In the genomic region with DNA sequence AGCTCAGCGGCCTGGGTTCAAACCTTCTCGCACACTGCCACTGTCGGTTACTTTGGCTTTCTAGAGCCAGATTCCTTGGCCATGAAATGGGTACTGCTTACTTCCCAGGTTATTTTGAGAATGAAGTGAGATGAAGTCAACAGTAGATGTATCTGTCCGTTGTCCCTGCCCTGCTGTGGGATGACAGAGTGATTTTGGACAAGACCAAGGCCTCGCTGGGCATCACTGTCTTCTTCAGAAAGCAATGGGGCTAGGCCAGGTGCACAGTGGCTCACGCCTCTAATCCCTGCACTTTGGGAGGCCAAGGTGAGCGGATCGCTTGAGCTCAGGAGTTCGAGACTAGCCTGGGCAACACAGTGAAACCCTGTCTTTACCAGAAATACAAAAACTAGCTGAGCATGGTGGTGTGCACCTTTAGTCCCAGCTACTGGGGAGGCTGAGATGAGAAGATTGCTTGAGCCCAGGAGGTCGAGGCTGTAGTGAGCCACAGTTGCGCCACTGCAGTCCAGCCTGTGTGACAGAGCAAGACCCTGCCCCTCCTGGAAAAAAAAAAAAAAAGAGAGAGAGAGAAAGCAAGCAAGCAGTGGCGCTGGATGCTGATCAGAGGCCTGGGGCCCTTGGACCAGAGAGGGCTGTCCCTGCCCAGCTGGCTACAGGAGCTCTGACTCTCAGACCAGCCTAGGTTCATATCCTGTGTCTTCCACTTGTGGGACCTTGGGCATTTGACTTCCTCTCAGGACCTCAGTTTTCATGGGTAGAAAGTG, we compare ENCODE assay signal across 9 cellular contexts. TPM values are rescaled to one million over a fixed set of nuclear protein-coding genes. Genes with fewer than 3 reads are reported as not detected.
A peak's percentile ranks its signal among the peaks of the same experiment; 100 is the strongest.
DNase-seq lines count a peak whose midpoint lies in the region; ATAC-seq, FAIRE-seq and TF ChIP-seq lines count a peak whose summit lies in the region.
"Had no signal": no experiment of that assay in that cellular context is flagged by ENCODE, and none has a peak within 500 bp of the region (broad histone marks: within the 10 kb centered on the region; RNA-seq: fewer than 3 reads in every experiment).

No MANE protein-coding gene starts in this region.

- no peak overlapping the region for H3K4me3 ChIP-seq in astrocyte (ENCODE audit: insufficient read depth, low read depth, low read length)
- H3K4me3 ChIP-seq in left lung = no peak overlapping the region
- H3K4me3 ChIP-seq in small intestine (ENCODE audit: low read depth in 1 of 2, low read length in 2 of 2) = no peak overlapping the region

- no peaks in the 10 kb centered on the region for H3K9me3 Mint-ChIP-seq in astrocyte (ENCODE audit: unreplicated experiment)
- H3K9me3 Mint-ChIP-seq: activated T-cell treated with anti-CD3 and anti-CD28 coated beads, Interleukin-2, amount 50 U/mL, for 24 hours had no signal

- no peak for ATAC-seq in left lung

- peak overlapping the region; percentile 6 for H3K9ac ChIP-seq in astrocyte (ENCODE audit: low read length)

- TF ChIP-seq CTCF in C4-2B (conservative IDR thresholded peaks at IDR 0.05) (no peak), astrocyte (IDR thresholded peaks at IDR 0.05; ENCODE audit: insufficient read depth, low read depth, low read length) (no peak), left lung (IDR thresholded peaks at IDR 0.05) (no peak)

- no peaks in the 10 kb centered on the region for H3K27me3 Mint-ChIP-seq in astrocyte (ENCODE audit: low read depth, unreplicated experiment)
- H3K27me3 Mint-ChIP-seq: activated T-cell treated with anti-CD3 and anti-CD28 coated beads, Interleukin-2, amount 50 U/mL, for 24 hours had no signal

- WGBS in small intestine, 3 donors = 49 to 68% (median 65%) methylated on average over 12 of the region's 12 CpGs

- H3K27me3 ChIP-seq in astrocyte (ENCODE audit: insufficient read depth, low read length) = no peaks in the 10 kb centered on the region
- no peaks in the 10 kb centered on the region for H3K27me3 ChIP-seq in left lung
- no peaks in the 10 kb centered on the region for H3K27me3 ChIP-seq in small intestine (ENCODE audit: control insufficient read depth in 2 of 2, insufficient read depth in 2 of 2, low read length in 2 of 2)

- H3K79me2 ChIP-seq in astrocyte (ENCODE audit: insufficient read depth, low read length) = peaks cover 98% of the 10 kb centered on the region

- no peaks in the 10 kb centered on the region for H3K36me3 ChIP-seq in astrocyte (ENCODE audit: insufficient read depth, low read length)
- no peaks in the 10 kb centered on the region for H3K36me3 ChIP-seq in left lung
- H3K36me3 ChIP-seq in small intestine (ENCODE audit: control insufficient read depth in 2 of 2, insufficient read depth in 2 of 2, low read length in 2 of 2) = no peaks in the 10 kb centered on the region

- no peak overlapping the region for H3K27ac Mint-ChIP-seq in astrocyte (ENCODE audit: unreplicated experiment)

- H3K27ac ChIP-seq in C4-2B (peak overlapping the region; percentile 84), astrocyte (ENCODE audit: low read depth, low read length) (peak overlapping the region; percentile 4), left lung (peak overlapping the region; percentile 19 to 31), small intestine (ENCODE audit: low read depth in 1 of 2, low read length in 1 of 2) (peak overlapping the region; percentile 61 to 88)

- H3K9me3 ChIP-seq in astrocyte (ENCODE audit: insufficient read depth, low read depth, low read length) (no peaks in the 10 kb centered on the region), left lung (no peaks in the 10 kb centered on the region), small intestine (ENCODE audit: control insufficient read depth, low read depth) (no peaks in the 10 kb centered on the region)

- peaks cover 12% of the 10 kb centered on the region for H3K36me3 Mint-ChIP-seq in astrocyte (ENCODE audit: low read depth, unreplicated experiment)

- H3K4me1 Mint-ChIP-seq in astrocyte (ENCODE audit: low read depth, unreplicated experiment) = peaks cover 44% of the 10 kb centered on the region

- FAIRE-seq in astrocyte (lab: Jason Lieb, UNC) (no peak), small intestine (lab: Jason Lieb, UNC) (no peak)

- peak overlapping the region; percentile 40 for H3K4me2 ChIP-seq in astrocyte (ENCODE audit: low read length)

- intact Hi-C loops in left lung (cut with DNase I) = no loop called here

- peaks cover 97% of the 10 kb centered on the region for H4K20me1 ChIP-seq in astrocyte (ENCODE audit: insufficient read depth, low read length)

- H2AFZ ChIP-seq in astrocyte (ENCODE audit: low read depth, low read length) = no peak overlapping the region

- no peak for DNase-seq in astrocyte (ENCODE audit: low read depth)
- DNase-seq in left lung = no peak
- DNase-seq in small intestine = no peak
- no peak for DNase-seq in NCI-H526 (lab: John Stamatoyannopoulos, UW)
- DNase-seq in NCI-H2227 (lab: John Stamatoyannopoulos, UW; ENCODE audit: unreplicated experiment) = no peak
- no peak for DNase-seq in C1 segment of cervical spinal cord (lab: John Stamatoyannopoulos, UW)
- no peak for DNase-seq in GF-D8 (lab: John Stamatoyannopoulos, UW)
- DNase-seq: activated T-cell treated with anti-CD3 and anti-CD28 coated beads, Interleukin-2, amount 50 U/mL, for 24 hours had no signal

- no peak overlapping the region for H3K4me3 Mint-ChIP-seq in astrocyte (ENCODE audit: unreplicated experiment)
- H3K4me3 Mint-ChIP-seq: activated T-cell treated with anti-CD3 and anti-CD28 coated beads, Interleukin-2, amount 50 U/mL, for 24 hours had no signal

- H3K4me1 ChIP-seq in astrocyte (ENCODE audit: insufficient read depth, low read length) = peaks cover 50% of the 10 kb centered on the region
- peaks cover 24 to 80% of the 10 kb centered on the region in 2 donors for H3K4me1 ChIP-seq in left lung
- H3K4me1 ChIP-seq in small intestine (ENCODE audit: control insufficient read depth in 2 of 2, insufficient read depth in 1 of 2, low read depth in 1 of 2, low read length in 1 of 2) = peaks cover 4 to 16% of the 10 kb centered on the region in 2 donors

RNA-seq across cellular contexts. Expression of a gene that starts 25.8 kb away (rescaled TPM):
- total RNA-seq in astrocyte (45.5 and 49.7 TPM in 2 replicates), left lung (10 to 100 TPM; 63.1 to 80.2 TPM)
- polyA plus RNA-seq in small intestine = 10 to 100 TPM; 15.1 to 23.0 (median 16.8) TPM

Comparison
In these comparisons a context has a peak if more than half of its experiments do, and no peak if none do; other contexts are left out.
1. H3K27ac ChIP-seq: peak in every context shown above with its lines; median percentile 84 in C4-2B; 74 in small intestine; 25 in left lung; 4 in astrocyte.